Comparison of ENCODE assay signal across 10 cellular contexts in the genomic region with DNA sequence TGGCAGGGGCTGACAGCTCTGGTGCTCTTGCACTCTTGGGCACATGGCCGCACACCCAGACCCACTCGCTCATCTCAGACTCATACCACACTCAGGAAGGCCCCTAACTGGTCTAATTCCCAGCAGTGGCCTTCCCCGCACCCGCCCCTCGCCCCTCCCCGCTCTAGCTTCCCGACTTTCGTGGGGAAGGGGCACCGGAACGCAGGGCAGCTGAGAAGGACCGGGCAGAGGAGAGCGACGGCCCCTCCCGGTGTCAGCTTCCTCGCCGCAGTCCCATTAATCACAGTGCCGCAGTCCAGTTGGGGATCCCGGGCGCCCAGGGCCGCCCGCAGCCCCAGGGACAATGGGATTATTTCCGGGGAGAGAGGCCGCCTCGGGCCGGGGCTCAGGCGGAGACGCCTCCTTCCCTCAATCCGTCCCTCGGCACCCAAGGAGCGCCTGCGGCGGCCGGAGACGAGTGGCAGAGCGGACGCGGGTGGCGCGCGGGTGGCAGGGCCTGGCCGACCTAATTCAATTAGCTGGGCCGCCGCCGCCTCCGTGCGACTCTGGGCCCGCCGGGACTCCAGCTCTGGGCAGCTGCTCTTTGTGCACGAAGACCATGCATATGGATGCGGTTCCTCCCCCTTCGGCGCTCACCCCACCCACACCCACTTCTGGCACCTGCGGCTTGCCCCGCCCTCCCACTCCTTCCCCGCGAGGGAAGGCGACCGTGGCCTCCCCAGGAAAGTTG. TPM values are rescaled to one million over a fixed set of nuclear protein-coding genes. Genes with fewer than 3 reads are reported as not detected.
A peak's percentile ranks its signal among the peaks of the same experiment; 100 is the strongest.
DNase-seq lines count a peak whose midpoint lies in the region; ATAC-seq lines count a peak whose summit lies in the region.
"Had no signal": no experiment of that assay in that cellular context is flagged by ENCODE, and none has a peak within 500 bp of the region (broad histone marks: within the 10 kb centered on the region; RNA-seq: fewer than 3 reads in every experiment).

No MANE protein-coding gene starts in this region.

- H3K4me1 Mint-ChIP-seq in activated CD4-positive, alpha-beta T cell treated with anti-CD3 and anti-CD28 coated beads for 36 hours, result peaks cover 26% of the 10 kb centered on the region
- H3K4me1 Mint-ChIP-seq in T-helper 17 cell, result peaks cover 26% of the 10 kb centered on the region
- peaks cover 35% of the 10 kb centered on the region for H3K4me1 Mint-ChIP-seq in stimulated activated naive CD8-positive, alpha-beta T cell treated with anti-CD3 and anti-CD28 coated beads, Interleukin-15, amount 100 ng/mL, for 72 hours
- peaks cover 27% of the 10 kb centered on the region for H3K4me1 Mint-ChIP-seq in activated CD8-positive, alpha-beta T cell treated with anti-CD3 and anti-CD28 coated beads, Interleukin-2, amount 10 ng/mL, durations not matched to agents 7 days and 5 days (ENCODE audit: low read depth)

- intact Hi-C loops in activated CD4-positive, alpha-beta T cell treated with anti-CD3 and anti-CD28 coated beads for 36 hours (cut with DNase I, micrococcal nuclease), result loop anchor here in 1 of 2 experiments (2.0 kb wide), 1 partner anchor 14 kb away; no protein-coding TSS in a partner anchor

- H3K4me3 Mint-ChIP-seq in activated CD4-positive, alpha-beta T cell treated with anti-CD3 and anti-CD28 coated beads for 36 hours, result peak overlapping the region; percentile 1
- H3K4me3 Mint-ChIP-seq in T-helper 17 cell, result peak overlapping the region; percentile 99
- H3K4me3 Mint-ChIP-seq in stimulated activated naive CD8-positive, alpha-beta T cell treated with anti-CD3 and anti-CD28 coated beads, Interleukin-15, amount 100 ng/mL, for 72 hours, result peak overlapping the region; percentile 6 to 25
- no peak overlapping the region for H3K4me3 Mint-ChIP-seq in activated CD8-positive, alpha-beta T cell treated with anti-CD3 and anti-CD28 coated beads, Interleukin-2, amount 10 ng/mL, durations not matched to agents 7 days and 5 days

- H3K9me3 ChIP-seq in T-helper 17 cell (ENCODE audit: control insufficient read depth, low read length, poor library complexity, severe bottlenecking) (no peaks in the 10 kb centered on the region), iPS-18c (ENCODE audit: control insufficient read depth, insufficient read depth, low read length) (peaks cover 4% of the 10 kb centered on the region)

- no peaks in the 10 kb centered on the region for H3K9me3 Mint-ChIP-seq in activated CD4-positive, alpha-beta T cell treated with anti-CD3 and anti-CD28 coated beads for 36 hours (ENCODE audit: low read depth)
- H3K9me3 Mint-ChIP-seq in stimulated activated naive CD8-positive, alpha-beta T cell treated with anti-CD3 and anti-CD28 coated beads, Interleukin-15, amount 100 ng/mL, for 72 hours, result no peaks in the 10 kb centered on the region
- H3K9me3 Mint-ChIP-seq in activated CD8-positive, alpha-beta T cell treated with anti-CD3 and anti-CD28 coated beads, Interleukin-2, amount 10 ng/mL, durations not matched to agents 7 days and 5 days (ENCODE audit: insufficient read depth), result no peaks in the 10 kb centered on the region

- CTCF ChIA-PET in activated CD4-positive, alpha-beta T cell treated with anti-CD3 and anti-CD28 coated beads for 36 hours (lab: Charles Lee), result interaction anchor here (0.7 to 7.5 kb wide), 7 partner anchors 10 to 398 kb away, joined by 3 to 58 read pairs (median 5); no protein-coding TSS in a partner anchor
- CTCF ChIA-PET in activated CD8-positive, alpha-beta T cell treated with anti-CD3 and anti-CD28 coated beads, Interleukin-2, amount 10 ng/mL, durations not matched to agents 7 days and 5 days (lab: Charles Lee), result interaction anchor here (1.2 to 5.3 kb wide), 4 partner anchors 17 to 81 kb away, joined by 3 to 42 read pairs (median 10); no protein-coding TSS in a partner anchor

- H3K27ac Mint-ChIP-seq in activated CD4-positive, alpha-beta T cell treated with anti-CD3 and anti-CD28 coated beads for 36 hours, result no peak overlapping the region
- no peak overlapping the region for H3K27ac Mint-ChIP-seq in T-helper 17 cell
- H3K27ac Mint-ChIP-seq in stimulated activated naive CD8-positive, alpha-beta T cell treated with anti-CD3 and anti-CD28 coated beads, Interleukin-15, amount 100 ng/mL, for 72 hours, result no peak overlapping the region
- H3K27ac Mint-ChIP-seq in activated CD8-positive, alpha-beta T cell treated with anti-CD3 and anti-CD28 coated beads, Interleukin-2, amount 10 ng/mL, durations not matched to agents 7 days and 5 days, result no peak overlapping the region

- peaks cover 60% of the 10 kb centered on the region for H3K27me3 Mint-ChIP-seq in activated CD4-positive, alpha-beta T cell treated with anti-CD3 and anti-CD28 coated beads for 36 hours
- H3K27me3 Mint-ChIP-seq in T-helper 17 cell, result peaks cover 81% of the 10 kb centered on the region
- H3K27me3 Mint-ChIP-seq in stimulated activated naive CD8-positive, alpha-beta T cell treated with anti-CD3 and anti-CD28 coated beads, Interleukin-15, amount 100 ng/mL, for 72 hours, result peaks cover 96% of the 10 kb centered on the region
- peaks cover 69% of the 10 kb centered on the region for H3K27me3 Mint-ChIP-seq in activated CD8-positive, alpha-beta T cell treated with anti-CD3 and anti-CD28 coated beads, Interleukin-2, amount 10 ng/mL, durations not matched to agents 7 days and 5 days (ENCODE audit: low read depth)

- ATAC-seq in activated CD4-positive, alpha-beta T cell treated with anti-CD3 and anti-CD28 coated beads for 36 hours, result no peak
- peak; percentile 13 for ATAC-seq in T-helper 17 cell
- no peak for ATAC-seq in stimulated activated naive CD8-positive, alpha-beta T cell treated with anti-CD3 and anti-CD28 coated beads, Interleukin-15, amount 100 ng/mL, for 72 hours
- no peak for ATAC-seq in activated CD8-positive, alpha-beta T cell treated with anti-CD3 and anti-CD28 coated beads, Interleukin-2, amount 10 ng/mL, durations not matched to agents 7 days and 5 days

- no peaks in the 10 kb centered on the region for H3K36me3 Mint-ChIP-seq in activated CD4-positive, alpha-beta T cell treated with anti-CD3 and anti-CD28 coated beads for 36 hours (ENCODE audit: low read depth)
- peaks cover 13% of the 10 kb centered on the region for H3K36me3 Mint-ChIP-seq in T-helper 17 cell (ENCODE audit: low read depth)
- no peaks in the 10 kb centered on the region for H3K36me3 Mint-ChIP-seq in activated CD8-positive, alpha-beta T cell treated with anti-CD3 and anti-CD28 coated beads, Interleukin-2, amount 10 ng/mL, durations not matched to agents 7 days and 5 days (ENCODE audit: low read depth)

- H3K4me3 ChIP-seq in iPS-18c (ENCODE audit: insufficient read depth, low read depth, low read length), result peak overlapping the region; percentile 26; the same call in 1 of the 2 replicates

- DNase-seq in activated CD4-positive, alpha-beta T cell treated with anti-CD3 and anti-CD28 coated beads for 36 hours, result peak; percentile 27
- no peak for DNase-seq in activated CD4-positive, alpha-beta T cell treated with anti-CD3 and anti-CD28 coated beads for 48 hours
- no peak for DNase-seq in T-helper 17 cell
- no peak for DNase-seq in stimulated activated naive CD8-positive, alpha-beta T cell treated with anti-CD3 and anti-CD28 coated beads, Interleukin-15, amount 100 ng/mL, for 72 hours
- no peak for DNase-seq in NCI-H524 treated with DMSO at 0.1 percent for 48 hours (lab: John Stamatoyannopoulos, UW)
- no peak for DNase-seq in stimulated activated CD4-positive, alpha-beta T cell treated with anti-CD3 and anti-CD28 coated beads, Interleukin-2, amount 100 ng/mL, for 24 hours
- DNase-seq in activated CD8-positive, alpha-beta T cell treated with anti-CD3 and anti-CD28 coated beads, Interleukin-2, amount 10 ng/mL, durations not matched to agents 7 days and 5 days, result no peak
- DNase-seq: SHP77 had no signal

- POLR2A ChIA-PET in activated CD4-positive, alpha-beta T cell treated with anti-CD3 and anti-CD28 coated beads for 36 hours (lab: Charles Lee), result interaction anchor here (1.9 kb wide), 1 partner anchor 19 kb away, joined by 4 read pairs; no protein-coding TSS in a partner anchor
- POLR2A ChIA-PET in activated CD8-positive, alpha-beta T cell treated with anti-CD3 and anti-CD28 coated beads, Interleukin-2, amount 10 ng/mL, durations not matched to agents 7 days and 5 days (lab: Charles Lee), result no interaction called here

RNA-seq across cellular contexts. Expression of gene TLX1, which starts 7.8 kb away (rescaled TPM):
- not detected for total RNA-seq in activated CD4-positive, alpha-beta T cell treated with anti-CD3 and anti-CD28 coated beads for 36 hours
- total RNA-seq in T-helper 17 cell, result not detected
- total RNA-seq in activated CD8-positive, alpha-beta T cell treated with anti-CD3 and anti-CD28 coated beads, Interleukin-2, amount 10 ng/mL, durations not matched to agents 7 days and 5 days, result not detected
- total RNA-seq: epithelial cell of proximal tubule had no signal
